Comparison of ENCODE assay signal across 9 cellular contexts in the genomic region with DNA sequence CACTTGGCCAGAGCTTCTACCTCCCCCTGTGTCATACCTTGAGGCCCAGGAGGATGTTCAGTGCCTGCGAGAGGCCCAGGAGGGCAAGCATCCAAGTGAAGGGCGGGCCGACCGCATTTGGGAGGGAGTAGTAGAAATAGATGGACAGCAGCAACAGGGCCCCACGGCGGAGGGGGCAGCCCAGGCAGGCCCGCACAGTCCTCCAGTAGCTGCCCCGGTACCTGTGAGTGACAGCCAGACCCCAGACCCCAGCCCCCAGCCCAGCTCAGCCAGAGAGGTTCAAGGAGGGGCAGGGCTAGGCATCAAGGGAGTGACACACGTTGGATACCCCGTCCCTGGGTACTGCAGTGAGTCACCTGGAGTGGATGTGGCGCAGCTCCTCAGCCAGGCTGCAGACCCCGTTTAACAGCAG. TPM values are rescaled to one million over a fixed set of nuclear protein-coding genes. Genes with fewer than 3 reads are reported as not detected.
A peak's percentile ranks its signal among the peaks of the same experiment; 100 is the strongest.
DNase-seq lines count a peak whose midpoint lies in the region; ATAC-seq, FAIRE-seq and TF ChIP-seq lines count a peak whose summit lies in the region.
"Had no signal": no experiment of that assay in that cellular context is flagged by ENCODE, and none has a peak within 500 bp of the region (broad histone marks: within the 10 kb centered on the region; RNA-seq: fewer than 3 reads in every experiment).

No MANE protein-coding gene starts in this region.

- H3K23ac ChIP-seq in H9 (ENCODE audit: insufficient read length, low read depth, low read length): no peak overlapping the region

- no peaks in the 10 kb centered on the region for H3K79me2 ChIP-seq in H9 (ENCODE audit: insufficient read depth, low read length)

- no peaks in the 10 kb centered on the region for H3K27me3 Mint-ChIP-seq in activated CD4-positive, alpha-beta T cell treated with anti-CD3 and anti-CD28 coated beads, Interleukin-2, amount 10 ng/mL, durations not matched to agents 7 days and 5 days
- no peaks in the 10 kb centered on the region for H3K27me3 Mint-ChIP-seq in H9 (ENCODE audit: low read depth)

- peak overlapping the region; percentile 82 for H3K4me3 Mint-ChIP-seq in activated CD4-positive, alpha-beta T cell treated with anti-CD3 and anti-CD28 coated beads, Interleukin-2, amount 10 ng/mL, durations not matched to agents 7 days and 5 days
- no peak overlapping the region for H3K4me3 Mint-ChIP-seq in H9

- H2BK20ac ChIP-seq in H9 (ENCODE audit: low read depth, low read length, poor library complexity, severe bottlenecking): no peak overlapping the region

- H3K23me2 ChIP-seq in H9 (ENCODE audit: insufficient read length, low read depth, low read length, poor library complexity, severe bottlenecking): no peaks in the 10 kb centered on the region

- peak overlapping the region; percentile 86 for H3K9ac ChIP-seq in skeletal muscle satellite cell (ENCODE audit: low read depth, low read length)
- no peak overlapping the region for H3K9ac ChIP-seq in H9 (ENCODE audit: extremely low read depth, insufficient read length, low read length)

- H3K14ac ChIP-seq in H9 (ENCODE audit: insufficient read depth, low read length): no peak overlapping the region

- H3K18ac ChIP-seq in H9 (ENCODE audit: insufficient read length, low read depth, low read length): no peak overlapping the region

- H2AFZ ChIP-seq in H9 (ENCODE audit: low read length): no peak overlapping the region

- no peaks in the 10 kb centered on the region for H4K20me1 ChIP-seq in H9 (ENCODE audit: control insufficient read depth, insufficient read depth, insufficient read length)

- peaks cover 24% of the 10 kb centered on the region for H3K36me3 ChIP-seq in skeletal muscle satellite cell (ENCODE audit: insufficient read depth, low read length)

- CTCF ChIA-PET in activated CD4-positive, alpha-beta T cell treated with anti-CD3 and anti-CD28 coated beads, Interleukin-2, amount 10 ng/mL, durations not matched to agents 7 days and 5 days (lab: Charles Lee): interaction anchor here (0.8 to 4.5 kb wide), 12 partner anchors 10 to 192 kb away, joined by 3 to 33 read pairs (median 4); a partner anchor contains a TSS

- H3K36me3 Mint-ChIP-seq in activated CD4-positive, alpha-beta T cell treated with anti-CD3 and anti-CD28 coated beads, Interleukin-2, amount 10 ng/mL, durations not matched to agents 7 days and 5 days (ENCODE audit: low read depth): peaks cover 45% of the 10 kb centered on the region
- no peaks in the 10 kb centered on the region for H3K36me3 Mint-ChIP-seq in H9 (ENCODE audit: insufficient read depth in 1 of 3, low read depth in 3 of 3)

- H3K27me3 ChIP-seq in skeletal muscle satellite cell (ENCODE audit: control insufficient read depth, insufficient read depth, low read length) (no peaks in the 10 kb centered on the region), H9 (ENCODE audit: insufficient read depth, low read length) (no peaks in the 10 kb centered on the region)

- no peaks in the 10 kb centered on the region for H3K79me1 ChIP-seq in H9 (ENCODE audit: insufficient read depth, low read depth, low read length, poor library complexity, severe bottlenecking)

- no peak overlapping the region for H4K5ac ChIP-seq in H9 (ENCODE audit: insufficient read length, low read depth, low read length)

- H3K4me1 Mint-ChIP-seq in activated CD4-positive, alpha-beta T cell treated with anti-CD3 and anti-CD28 coated beads, Interleukin-2, amount 10 ng/mL, durations not matched to agents 7 days and 5 days: peaks cover 48% of the 10 kb centered on the region
- peaks cover 7 to 28% of the 10 kb centered on the region in 2 experiments for H3K4me1 Mint-ChIP-seq in H9

- no CpG with 5 or more reads among the region's 12 CpGs for WGBS in H9 (ENCODE audit: extremely low coverage, insufficient read length, low lambda C conversion rate)

- no peak overlapping the region for H2AK5ac ChIP-seq in H9 (ENCODE audit: insufficient read length, low read length)

- no peak overlapping the region for H3K27ac ChIP-seq in H9 (ENCODE audit: insufficient read length, low read depth, low read length)

- no peak overlapping the region for H2BK12ac ChIP-seq in H9 (ENCODE audit: insufficient read length, low read depth, low read length)

- H2BK15ac ChIP-seq in H9 (ENCODE audit: low read depth, low read length): no peak overlapping the region

- H3K9me3 Mint-ChIP-seq in activated CD4-positive, alpha-beta T cell treated with anti-CD3 and anti-CD28 coated beads, Interleukin-2, amount 10 ng/mL, durations not matched to agents 7 days and 5 days: no peaks in the 10 kb centered on the region
- no peaks in the 10 kb centered on the region for H3K9me3 Mint-ChIP-seq in H9

- H3K56ac ChIP-seq in H9 (ENCODE audit: insufficient read length, low read depth, low read length): no peak overlapping the region

- H3K27ac Mint-ChIP-seq in activated CD4-positive, alpha-beta T cell treated with anti-CD3 and anti-CD28 coated beads, Interleukin-2, amount 10 ng/mL, durations not matched to agents 7 days and 5 days: peak overlapping the region; percentile 95
- H3K27ac Mint-ChIP-seq in H9: no peak overlapping the region; a peak in 1 of 7 replicates

- H4K91ac ChIP-seq in H9 (ENCODE audit: insufficient read length, low read depth, low read length): no peak overlapping the region

- H3K4ac ChIP-seq in H9 (ENCODE audit: low read depth, low read length): no peak overlapping the region

- POLR2A ChIA-PET in activated CD4-positive, alpha-beta T cell treated with anti-CD3 and anti-CD28 coated beads, Interleukin-2, amount 10 ng/mL, durations not matched to agents 7 days and 5 days (lab: Charles Lee): interaction anchor here (1.4 kb wide), 1 partner anchor 31 kb away, joined by 3 read pairs; no protein-coding TSS in a partner anchor

- FAIRE-seq in GM12891 (lab: Jason Lieb, UNC): peak; percentile 9
- FAIRE-seq: colon had no signal

- H3K4me3 ChIP-seq in skeletal muscle satellite cell (ENCODE audit: low read length): peak overlapping the region; percentile 74

- H4K8ac ChIP-seq in H9 (replicated peaks; ENCODE audit: insufficient read length, low read depth, low read length): no peak overlapping the region

- H3K4me2 ChIP-seq in skeletal muscle satellite cell (ENCODE audit: low read length) (peak overlapping the region; percentile 84), H9 (ENCODE audit: insufficient read depth, insufficient read length, low read length) (no peak overlapping the region)

- ATAC-seq in esophagus mucosa (peak; percentile 55), GM18520 (IDR thresholded peaks at IDR 0.05; ENCODE audit: unreplicated experiment) (no peak)

- H3K9me3 ChIP-seq in skeletal muscle satellite cell (replicated peaks; ENCODE audit: low read length): no peaks in the 10 kb centered on the region
- H3K9me3 ChIP-seq in H9 (ENCODE audit: control insufficient read depth, low read depth, low read length): no peaks in the 10 kb centered on the region

- no peak for TF ChIP-seq POLR2A in GM12891 (IDR thresholded peaks at IDR 0.05; ENCODE audit: low read depth, low read length)

- H2BK120ac ChIP-seq in H9 (ENCODE audit: low read depth, low read length, poor library complexity, severe bottlenecking): no peak overlapping the region

- no peak overlapping the region for H3T11ph ChIP-seq in H9 (ENCODE audit: low read length)

- no peak for DNase-seq in GM12891 (ENCODE audit: insufficient read length, low spot score)
- DNase-seq in activated CD4-positive, alpha-beta T cell treated with anti-CD3 and anti-CD28 coated beads, Interleukin-2, amount 10 ng/mL, durations not matched to agents 7 days and 5 days: no peak
- DNase-seq in H9: no peak
- DNase-seq in hippocampal formation (lab: John Stamatoyannopoulos, UW): no peak
- DNase-seq in NOMO-1 treated with dmso at 0.1 percent for 144 hours (lab: John Stamatoyannopoulos, UW; ENCODE audit: unreplicated experiment): no peak

- H3K4me1 ChIP-seq in skeletal muscle satellite cell (ENCODE audit: control insufficient read depth, insufficient read depth, low read length): peaks cover 25% of the 10 kb centered on the region
- no peaks in the 10 kb centered on the region for H3K4me1 ChIP-seq in H9 (ENCODE audit: insufficient read depth, low read length)

- H2BK5ac ChIP-seq in H9 (ENCODE audit: insufficient read length, low read length): no peak overlapping the region

- no peak for TF ChIP-seq CTCF in H9 (conservative IDR thresholded peaks at IDR 0.05)

TF ChIP-seq in GM12891, 5 proteins besides CTCF, POLR2A, EP300 and RAD21:
- TF ChIP-seq PAX5 (IDR thresholded peaks at IDR 0.05; ENCODE audit: insufficient read depth, low read length, severe bottlenecking): no peak
- no peak for TF ChIP-seq SPI1 (IDR thresholded peaks at IDR 0.05; ENCODE audit: low read depth, low read length)
- no peak for TF ChIP-seq POU2F2 (IDR thresholded peaks at IDR 0.05; ENCODE audit: low read depth, low read length)
- no peak for TF ChIP-seq TAF1 (IDR thresholded peaks at IDR 0.05; ENCODE audit: low read depth, low read length)
- TF ChIP-seq POLR2AphosphoS5 (IDR thresholded peaks at IDR 0.05; ENCODE audit: low read depth, low read length): no peak
TF ChIP-seq in GM12891: peak in this region for 0.

RNA-seq across cellular contexts. Expression of a gene that starts 1.4 kb away (rescaled TPM):
- polyA plus RNA-seq in GM12891 (2012; ENCODE audit: low read depth, missing spikeins): 13.1 TPM
- total RNA-seq in activated CD4-positive, alpha-beta T cell treated with anti-CD3 and anti-CD28 coated beads, Interleukin-2, amount 10 ng/mL, durations not matched to agents 7 days and 5 days: 100 to 1,000 TPM; 175 TPM
- total RNA-seq in esophagus mucosa (45.5 TPM), H9 (2021) (0.26 and 0.48 TPM in 2 replicates)
- total RNA-seq in skeletal muscle satellite cell (2012; rRNA removed): 15.1 and 16.0 TPM in 2 replicates

RNA-seq across cellular contexts. Expression of a gene that starts 10.3 kb away (rescaled TPM):
- not detected for polyA plus RNA-seq in GM12891 (2012; ENCODE audit: low read depth, missing spikeins)
- 1 to 10 TPM; 1.1 to 1.2 TPM for total RNA-seq in activated CD4-positive, alpha-beta T cell treated with anti-CD3 and anti-CD28 coated beads, Interleukin-2, amount 10 ng/mL, durations not matched to agents 7 days and 5 days
- total RNA-seq in esophagus mucosa: not detected
- total RNA-seq in skeletal muscle satellite cell (2012; rRNA removed): not detected in 2 replicates
- total RNA-seq in H9 (2021): not detected in 2 replicates

RNA-seq across cellular contexts. Expression of a gene that starts 18.6 kb away (rescaled TPM):
- polyA plus RNA-seq in GM12891 (2012; ENCODE audit: low read depth, missing spikeins): not detected
- total RNA-seq in activated CD4-positive, alpha-beta T cell treated with anti-CD3 and anti-CD28 coated beads, Interleukin-2, amount 10 ng/mL, durations not matched to agents 7 days and 5 days: under 1 TPM; 0.45 to 0.73 TPM
- total RNA-seq in esophagus mucosa: 5.0 TPM
- 0.22 TPM in 1 of 2 replicates, not detected in the other for total RNA-seq in skeletal muscle satellite cell (2012; rRNA removed)
- total RNA-seq in H9 (2021): 1.6 and 1.9 TPM in 2 replicates

RNA-seq across cellular contexts. Expression of a gene that starts 41.8 kb away (rescaled TPM):
- polyA plus RNA-seq in GM12891 (2012; ENCODE audit: low read depth, missing spikeins): 9.3 TPM
- total RNA-seq in activated CD4-positive, alpha-beta T cell treated with anti-CD3 and anti-CD28 coated beads, Interleukin-2, amount 10 ng/mL, durations not matched to agents 7 days and 5 days: 1 to 10 TPM; 4.5 to 6.8 TPM
- 2.2 TPM for total RNA-seq in esophagus mucosa
- 2.2 and 3.5 TPM in 2 replicates for total RNA-seq in skeletal muscle satellite cell (2012; rRNA removed)
- total RNA-seq in H9 (2021): 25.4 and 26.5 TPM in 2 replicates

Comparison
In these comparisons a context has a peak if more than half of its experiments do, and no peak if none do; other contexts are left out.
1. RNA of a gene that starts 1.4 kb away (total RNA-seq): 175 TPM in activated CD4-positive, alpha-beta T cell treated with anti-CD3 and anti-CD28 coated beads, Interleukin-2, amount 10 ng/mL, durations not matched to agents 7 days and 5 days and 45.5 TPM in esophagus mucosa (single experiment); 0.26 to 0.48 TPM in H9; every median in the first group is over 10 times any median in the second.